ENCODE assay signal across 20 cellular contexts in the genomic region with DNA sequence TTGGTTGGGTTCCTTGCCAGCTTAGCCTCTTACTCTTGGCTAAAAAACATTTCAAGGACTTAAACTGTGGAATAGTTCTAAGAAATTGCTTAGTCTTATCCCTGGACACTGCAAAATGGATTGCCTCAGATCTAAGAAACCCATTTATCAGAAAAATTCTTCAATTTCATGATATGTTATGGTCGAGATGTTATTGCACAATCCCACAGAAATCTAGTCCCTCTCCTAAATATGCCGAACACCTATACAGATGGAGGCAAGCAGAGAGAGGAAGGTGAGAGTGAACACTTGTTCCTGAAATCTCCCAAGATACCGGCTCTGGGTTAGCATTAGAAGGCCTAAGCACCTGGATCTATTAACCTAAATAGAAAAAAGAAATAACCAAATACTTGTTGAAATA.
DNase-seq lines count a peak whose midpoint lies in the region; ATAC-seq and TF ChIP-seq lines count a peak whose summit lies in the region.
"Had no signal": no experiment of that assay in that cellular context is flagged by ENCODE, and none has a peak within 500 bp of the region (broad histone marks: within the 10 kb centered on the region; RNA-seq: fewer than 3 reads in every experiment).

No MANE protein-coding gene starts in this region.

- intact Hi-C loops in adrenal gland (cut with DNase I) (no loop called here), stomach (cut with DNase I; ENCODE audit: low total_unique reads) (no loop called here)

- H3K4me1 ChIP-seq in GM23248 (ENCODE audit: insufficient read depth), result peaks cover 73% of the 10 kb centered on the region
- peaks cover 30 to 48% of the 10 kb centered on the region in 2 donors for H3K4me1 ChIP-seq in adrenal gland (replicated peaks in 1 of 2)
- H3K4me1 ChIP-seq in stomach, result peaks cover 8 to 32% (median 22%) of the 10 kb centered on the region in 4 donors

- H3K27me3 Mint-ChIP-seq in type B pancreatic cell, result no peaks in the 10 kb centered on the region
- H3K27me3 Mint-ChIP-seq: stimulated activated naive CD8-positive, alpha-beta T cell treated with anti-CD3 and anti-CD28 coated beads, Interleukin-15, Interleukin-2, amounts not matched to agents 100 ng/mL and 50 ng/mL, for 24 hours had no signal

- H3K79me2 ChIP-seq in GM23248 (ENCODE audit: insufficient read depth), result no peaks in the 10 kb centered on the region

- peak overlapping the region; percentile 92 for H3K27ac ChIP-seq in GM23248
- peak overlapping the region; percentile 28 to 85 (median 70) for H3K27ac ChIP-seq in adrenal gland
- peak overlapping the region in 3 of 5 donors; percentile 8 to 15 (median 11) for H3K27ac ChIP-seq in stomach

- no peak overlapping the region for H3K27ac Mint-ChIP-seq in type B pancreatic cell
- H3K27ac Mint-ChIP-seq: IgD-negative memory B cell; immature natural killer cell; natural killer cell treated with Interleukin-12 subunit alpha and Interleukin-12 subunit beta and Interleukin-15 and Interleukin-18, amount 100 ng/mL, for 72 hours; stimulated activated naive CD8-positive, alpha-beta T cell treated with anti-CD3 and anti-CD28 coated beads, Interleukin-15, Interleukin-2, amounts not matched to agents 100 ng/mL and 50 ng/mL, for 24 hours had no signal

- H3K4me3 ChIP-seq in GM23248 (peak overlapping the region; percentile 8; the same call in 1 of the 2 replicates), adrenal gland (no peak overlapping the region), stomach (no peak overlapping the region)
- H3K4me3 ChIP-seq: esophagus squamous epithelium, GM12878, lung had no signal

- H4K20me1 ChIP-seq in GM23248 (ENCODE audit: insufficient read depth), result no peaks in the 10 kb centered on the region

- H3F3A ChIP-seq in GM23248 (ENCODE audit: insufficient read depth), result peaks cover 64% of the 10 kb centered on the region

- TF ChIP-seq CTCF in adrenal gland (IDR thresholded peaks at IDR 0.05) (no peak), stomach (IDR thresholded peaks at IDR 0.05) (no peak), type B pancreatic cell (conservative IDR thresholded peaks at IDR 0.05) (no peak)

- H3K9me3 ChIP-seq in GM23248 (ENCODE audit: low read depth) (no peaks in the 10 kb centered on the region), adrenal gland (replicated peaks in 1 of 3) (no peaks in the 10 kb centered on the region), stomach (no peaks in the 10 kb centered on the region)
- H3K9me3 ChIP-seq: esophagus squamous epithelium had no signal

- H3K4me2 ChIP-seq in GM23248 (ENCODE audit: unreplicated experiment), result peak overlapping the region; percentile 56

- H3K4me3 Mint-ChIP-seq in type B pancreatic cell, result no peak overlapping the region
- H3K4me3 Mint-ChIP-seq: IgD-negative memory B cell; immature natural killer cell; natural killer cell treated with Interleukin-12 subunit alpha and Interleukin-12 subunit beta and Interleukin-15 and Interleukin-18, amount 100 ng/mL, for 72 hours; stimulated activated naive CD8-positive, alpha-beta T cell treated with anti-CD3 and anti-CD28 coated beads, Interleukin-15, Interleukin-2, amounts not matched to agents 100 ng/mL and 50 ng/mL, for 24 hours had no signal

- TF ChIP-seq POLR2A in adrenal gland (IDR thresholded peaks at IDR 0.05) (no peak), stomach (IDR thresholded peaks at IDR 0.05) (no peak)

- H3K27me3 ChIP-seq in GM23248 (replicated peaks; ENCODE audit: insufficient read depth) (no peaks in the 10 kb centered on the region), adrenal gland (no peaks in the 10 kb centered on the region), stomach (no peaks in the 10 kb centered on the region)
- H3K27me3 ChIP-seq: esophagus squamous epithelium had no signal

- no peak overlapping the region for H2AFZ ChIP-seq in GM23248

- H3K36me3 ChIP-seq in GM23248 (ENCODE audit: low read depth), result no peaks in the 10 kb centered on the region
- H3K36me3 ChIP-seq in adrenal gland (replicated peaks in 1 of 2), result no peaks in the 10 kb centered on the region
- no peaks in the 10 kb centered on the region for H3K36me3 ChIP-seq in stomach
- H3K36me3 ChIP-seq: esophagus squamous epithelium had no signal

- H3K9ac ChIP-seq in GM23248, result peak overlapping the region; percentile 59

- 78 to 80% methylated on average over 3 of the region's 3 CpGs for WGBS in GM23248 (ENCODE audit: low coverage in 1 of 2, low lambda C conversion rate in 2 of 2, missing lambda C conversion rate in 2 of 2), 2 experiments
- 55 to 73% (median 67%) methylated on average over 3 of the region's 3 CpGs for WGBS in adrenal gland, 4 donors
- WGBS in stomach, 5 donors, result 88 to 97% (median 94%) methylated on average over 3 of the region's 3 CpGs

- no peaks in the 10 kb centered on the region for H3K9me3 Mint-ChIP-seq in type B pancreatic cell
- H3K9me3 Mint-ChIP-seq: stimulated activated naive CD8-positive, alpha-beta T cell treated with anti-CD3 and anti-CD28 coated beads, Interleukin-15, Interleukin-2, amounts not matched to agents 100 ng/mL and 50 ng/mL, for 24 hours had no signal

- 0 out of 2 replicates have a peak, but pooled peaks cover 7% of the 10 kb centered on the region for H3K9me2 ChIP-seq in GM23248 (ENCODE audit: insufficient read depth)

- peaks cover 20% of the 10 kb centered on the region for H3K4me1 Mint-ChIP-seq in type B pancreatic cell (ENCODE audit: unreplicated experiment)
- H3K4me1 Mint-ChIP-seq: IgD-negative memory B cell, immature natural killer cell had no signal

- no peak for ATAC-seq in HG02884 (IDR thresholded peaks at IDR 0.05; ENCODE audit: unreplicated experiment)
- ATAC-seq: GM12878; natural killer cell treated with Interleukin-12 subunit alpha and Interleukin-12 subunit beta and Interleukin-15 and Interleukin-18, amount 100 ng/mL, for 72 hours had no signal

- in situ Hi-C loops in GM23248 (cut with MboI), result loop anchor here (10.0 to 25.0 kb wide), 3 partner anchors 111 to 839 kb away; no protein-coding TSS in a partner anchor

- DNase-seq in GM23248 (peak; percentile 17), adrenal gland (peak in 1 of 7 donors; percentile 19), fibroblast of peridontal ligament (ENCODE audit: extremely low read depth) (peak; percentile 9), stomach (no peak), type B pancreatic cell (ENCODE audit: extremely low spot score, unreplicated experiment) (no peak), NCI-H1092 treated with DMSO at 0.1 percent for 48 hours (lab: John Stamatoyannopoulos, UW) (no peak)
- DNase-seq in stimulated activated CD4-positive, alpha-beta T cell treated with anti-CD3 and anti-CD28 coated beads, Interleukin-4, amount 100 ng/mL, for 4 hours, result no peak
- DNase-seq: activated CD4-positive, alpha-beta T cell treated with anti-CD3 and anti-CD28 coated beads for 4 hours; activated CD8-positive, alpha-beta memory T cell treated with anti-CD3 and anti-CD28 coated beads, Interleukin-2, amount 50 U/mL, for 4 hours; activated gamma-delta T cell treated with Interleukin-2 at 50 U/mL for 16 hours; esophagus squamous epithelium; head of caudate nucleus; immature natural killer cell; NCI-H510A treated with DMSO at 0.1 percent for 48 hours had no signal

- no peak for TF ChIP-seq EP300 in stomach (IDR thresholded peaks at IDR 0.05)

- no peaks in the 10 kb centered on the region for H3K36me3 Mint-ChIP-seq in type B pancreatic cell
- H3K36me3 Mint-ChIP-seq: IgD-negative memory B cell; immature natural killer cell; natural killer cell treated with Interleukin-12 subunit alpha and Interleukin-12 subunit beta and Interleukin-15 and Interleukin-18, amount 100 ng/mL, for 72 hours had no signal

Comparison
In these comparisons a context has a peak if more than half of its experiments do, and no peak if none do; other contexts are left out.
1. DNase-seq: peak in GM23248 (single experiment) and fibroblast of peridontal ligament (single experiment); none in stomach (single experiment), stimulated activated CD4-positive, alpha-beta T cell treated with anti-CD3 and anti-CD28 coated beads, Interleukin-4, amount 100 ng/mL, for 4 hours (0 of 2), type B pancreatic cell (single experiment) and NCI-H1092 treated with DMSO at 0.1 percent for 48 hours (single experiment).
2. H3K27ac ChIP-seq: peak in every context shown above with its lines; median percentile 92 in GM23248; 70 in adrenal gland; 11 in stomach.